1 cellular context compared by ENCODE assay signal in the genomic region with DNA sequence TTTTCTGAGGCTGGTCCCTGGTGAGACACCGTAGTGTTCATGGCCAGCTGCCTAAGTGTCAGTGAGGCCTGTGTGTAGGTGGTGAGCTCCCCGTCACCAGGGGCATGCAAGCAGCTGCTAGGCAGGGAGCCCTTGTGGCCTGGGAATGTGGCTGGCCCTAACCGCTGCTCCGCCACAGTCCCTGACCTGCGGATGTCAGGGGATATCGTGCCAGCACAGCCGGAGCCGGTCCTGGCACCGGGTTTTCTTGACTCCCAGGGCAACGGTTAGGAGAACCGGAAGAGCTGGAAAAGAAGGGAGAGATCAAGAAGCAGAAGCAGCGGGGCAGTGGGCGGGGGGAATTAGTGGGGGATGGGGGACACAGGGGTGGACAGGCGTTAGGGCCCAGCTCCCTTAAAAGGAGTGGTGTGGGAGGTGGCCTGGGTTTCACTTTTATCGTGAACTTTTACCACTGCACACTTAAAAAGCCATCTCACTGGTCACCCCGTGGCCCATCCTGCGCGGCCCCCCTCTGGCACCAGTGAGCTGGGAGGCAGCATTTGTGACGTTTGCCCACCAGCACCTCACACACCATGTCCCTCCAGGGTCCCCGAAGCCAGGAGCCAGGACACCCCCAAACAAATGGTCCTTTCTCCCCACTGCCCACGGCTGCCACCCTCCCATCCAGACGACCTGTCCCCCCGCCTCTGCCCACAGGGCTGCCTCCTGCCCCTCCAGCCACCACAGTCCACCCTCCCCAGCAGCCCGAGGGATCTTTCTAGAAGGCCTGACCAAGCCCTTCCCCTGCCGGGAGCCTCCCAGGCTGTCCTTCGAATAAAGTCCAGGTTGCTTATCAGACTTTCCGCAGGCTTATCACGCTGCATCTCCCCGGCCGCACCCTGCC.
TF ChIP-seq lines count a peak whose summit lies in the region.

No MANE protein-coding gene starts in this region.

TF ChIP-seq in K562, 482 proteins besides CTCF, POLR2A, EP300 and RAD21 (continued from another document and continues in another):
- TF ChIP-seq BCL6 (CRISPR knock-in tag; IDR thresholded peaks at IDR 0.05) (no peak), ZNF77 (CRISPR knock-in tag; IDR thresholded peaks at IDR 0.05) (no peak), ZSCAN29 (IDR thresholded peaks at IDR 0.05) (peak; percentile 71; the same call in 1 of the 2 replicates), ZZZ3 (IDR thresholded peaks at IDR 0.05) (peak; percentile 95), TAL1 (IDR thresholded peaks at IDR 0.05) (peak; percentile 30), ZNF212 (CRISPR knock-in tag; IDR thresholded peaks at IDR 0.05) (0 out of 2 replicates have a peak, but pooled peaks have one; percentile 28), MTA3 (IDR thresholded peaks at IDR 0.05; ENCODE audit: borderline replicate concordance) (peak; percentile 82; the same call in 1 of the 2 replicates), ZKSCAN1 (IDR thresholded peaks at IDR 0.05; ENCODE audit: low read depth, low read length) (0 out of 2 replicates have a peak, but pooled peaks have one; percentile 58), CBFA2T3 (IDR thresholded peaks at IDR 0.05) (peak; percentile 46; the same call in 1 of the 2 replicates), ZNF76 (CRISPR knock-in tag; IDR thresholded peaks at IDR 0.05; ENCODE audit: borderline replicate concordance) (peak; percentile 59; the same call in 1 of the 2 replicates), ZNF384 (IDR thresholded peaks at IDR 0.05; ENCODE audit: low read depth, low read length) (no peak), ZNF197 (CRISPR knock-in tag; IDR thresholded peaks at IDR 0.05; ENCODE audit: low read depth) (0 out of 2 replicates have a peak, but pooled peaks have one; percentile 35), ZBTB7A (IDR thresholded peaks at IDR 0.05; ENCODE audit: borderline replicate concordance, control insufficient read depth, low read depth, low read length) (no peak; the same call in 1 of the 2 replicates), HIVEP1 (CRISPR knock-in tag; IDR thresholded peaks at IDR 0.05) (0 out of 2 replicates have a peak, but pooled peaks have one; percentile 19), ZFP36 (IDR thresholded peaks at IDR 0.05; ENCODE audit: low read depth, low read length, partially characterized antibody) (peak; percentile 97), RCOR1 (IDR thresholded peaks at IDR 0.05; ENCODE audit: borderline replicate concordance in 1 of 2, low read depth in 2 of 2, low read length in 2 of 2) (peak; percentile 79 to 98; a peak in 3 of 4 replicates), JUND (IDR thresholded peaks at IDR 0.05; ENCODE audit: borderline replicate concordance, low read depth, low read length) (no peak), JUND (tag; IDR thresholded peaks at IDR 0.05; ENCODE audit: borderline replicate concordance, low read depth, low read length) (peak; percentile 47; the same call in 2 of the 3 replicates), NEUROD1 (IDR thresholded peaks at IDR 0.05; ENCODE audit: borderline replicate concordance, low read depth, low read length, partially characterized antibody) (peak; percentile 98), KDM1A (IDR thresholded peaks at IDR 0.05) (peak; percentile 96 to 99), MAZ (CRISPR knock-in tag; conservative IDR thresholded peaks at IDR 0.05 in 1 of 2, IDR thresholded peaks at IDR 0.05 in 1 of 2) (peak; percentile 71 to 86), GATAD2B (IDR thresholded peaks at IDR 0.05; ENCODE audit: borderline replicate concordance) (peak; percentile 74; the same call in 1 of the 2 replicates), ZNF311 (CRISPR knock-in tag; IDR thresholded peaks at IDR 0.05) (peak; percentile 56; the same call in 1 of the 2 replicates), EHMT2 (IDR thresholded peaks at IDR 0.05) (peak; percentile 23; the same call in 1 of the 2 replicates), ZNF766 (CRISPR knock-in tag; conservative IDR thresholded peaks at IDR 0.05) (peak; percentile 52; the same call in 1 of the 2 replicates), RBM22 (IDR thresholded peaks at IDR 0.05; ENCODE audit: low read depth, low read length, poor library complexity, severe bottlenecking) (peak; percentile 49), NR4A1 (CRISPR knock-in tag; IDR thresholded peaks at IDR 0.05) (peak; percentile 83; the same call in 1 of the 2 replicates), NR4A1 (tag; IDR thresholded peaks at IDR 0.05) (no peak; the same call in 1 of the 2 replicates), SOX6 (IDR thresholded peaks at IDR 0.05) (peak; percentile 54; the same call in 1 of the 2 replicates), RFX7 (CRISPR knock-in tag; IDR thresholded peaks at IDR 0.05) (no peak), CBX5 (IDR thresholded peaks at IDR 0.05; ENCODE audit: borderline replicate concordance, low read depth) (peak; percentile 76; the same call in 1 of the 2 replicates), PRPF4 (IDR thresholded peaks at IDR 0.05; ENCODE audit: insufficient read depth, low read depth, low read length, poor library complexity, severe bottlenecking) (no peak), HMG20A (CRISPR knock-in tag; conservative IDR thresholded peaks at IDR 0.05) (no peak), NBN (IDR thresholded peaks at IDR 0.05; ENCODE audit: low read depth) (peak; percentile 84), FOXM1 (IDR thresholded peaks at IDR 0.05; ENCODE audit: low read depth) (peak; percentile 79), FOXM1 (CRISPR knock-in tag; IDR thresholded peaks at IDR 0.05; ENCODE audit: low read depth) (no peak), SMAD1 (IDR thresholded peaks at IDR 0.05; ENCODE audit: low read depth, low read length, partially characterized antibody) (peak; percentile 34), NR2C2 (CRISPR knock-in tag; IDR thresholded peaks at IDR 0.05) (no peak; the same call in 1 of the 2 replicates), NR2C2 (tag; IDR thresholded peaks at IDR 0.05) (peak; percentile 76)
- TF ChIP-seq, protein P1, sequence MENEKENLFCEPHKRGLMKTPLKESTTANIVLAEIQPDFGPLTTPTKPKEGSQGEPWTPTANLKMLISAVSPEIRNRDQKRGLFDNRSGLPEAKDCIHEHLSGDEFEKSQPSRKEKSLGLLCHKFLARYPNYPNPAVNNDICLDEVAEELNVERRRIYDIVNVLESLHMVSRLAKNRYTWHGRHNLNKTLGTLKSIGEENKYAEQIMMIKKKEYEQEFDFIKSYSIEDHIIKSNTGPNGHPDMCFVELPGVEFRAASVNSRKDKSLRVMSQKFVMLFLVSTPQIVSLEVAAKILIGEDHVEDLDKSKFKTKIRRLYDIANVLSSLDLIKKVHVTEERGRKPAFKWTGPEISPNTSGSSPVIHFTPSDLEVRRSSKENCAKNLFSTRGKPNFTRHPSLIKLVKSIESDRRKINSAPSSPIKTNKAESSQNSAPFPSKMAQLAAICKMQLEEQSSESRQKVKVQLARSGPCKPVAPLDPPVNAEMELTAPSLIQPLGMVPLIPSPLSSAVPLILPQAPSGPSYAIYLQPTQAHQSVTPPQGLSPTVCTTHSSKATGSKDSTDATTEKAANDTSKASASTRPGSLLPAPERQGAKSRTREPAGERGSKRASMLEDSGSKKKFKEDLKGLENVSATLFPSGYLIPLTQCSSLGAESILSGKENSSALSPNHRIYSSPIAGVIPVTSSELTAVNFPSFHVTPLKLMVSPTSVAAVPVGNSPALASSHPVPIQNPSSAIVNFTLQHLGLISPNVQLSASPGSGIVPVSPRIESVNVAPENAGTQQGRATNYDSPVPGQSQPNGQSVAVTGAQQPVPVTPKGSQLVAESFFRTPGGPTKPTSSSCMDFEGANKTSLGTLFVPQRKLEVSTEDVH (IDR thresholded peaks at IDR 0.05; ENCODE audit: low read depth, partially characterized antibody): peak; percentile 39
- TF ChIP-seq, protein P2, sequence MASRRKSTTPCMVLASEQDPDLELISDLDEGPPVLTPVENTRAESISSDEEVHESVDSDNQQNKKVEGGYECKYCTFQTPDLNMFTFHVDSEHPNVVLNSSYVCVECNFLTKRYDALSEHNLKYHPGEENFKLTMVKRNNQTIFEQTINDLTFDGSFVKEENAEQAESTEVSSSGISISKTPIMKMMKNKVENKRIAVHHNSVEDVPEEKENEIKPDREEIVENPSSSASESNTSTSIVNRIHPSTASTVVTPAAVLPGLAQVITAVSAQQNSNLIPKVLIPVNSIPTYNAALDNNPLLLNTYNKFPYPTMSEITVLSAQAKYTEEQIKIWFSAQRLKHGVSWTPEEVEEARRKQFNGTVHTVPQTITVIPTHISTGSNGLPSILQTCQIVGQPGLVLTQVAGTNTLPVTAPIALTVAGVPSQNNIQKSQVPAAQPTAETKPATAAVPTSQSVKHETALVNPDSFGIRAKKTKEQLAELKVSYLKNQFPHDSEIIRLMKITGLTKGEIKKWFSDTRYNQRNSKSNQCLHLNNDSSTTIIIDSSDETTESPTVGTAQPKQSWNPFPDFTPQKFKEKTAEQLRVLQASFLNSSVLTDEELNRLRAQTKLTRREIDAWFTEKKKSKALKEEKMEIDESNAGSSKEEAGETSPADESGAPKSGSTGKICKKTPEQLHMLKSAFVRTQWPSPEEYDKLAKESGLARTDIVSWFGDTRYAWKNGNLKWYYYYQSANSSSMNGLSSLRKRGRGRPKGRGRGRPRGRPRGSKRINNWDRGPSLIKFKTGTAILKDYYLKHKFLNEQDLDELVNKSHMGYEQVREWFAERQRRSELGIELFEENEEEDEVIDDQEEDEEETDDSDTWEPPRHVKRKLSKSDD (conservative IDR thresholded peaks at IDR 0.05; ENCODE audit: low read length): no peak
- TF ChIP-seq, protein P3, sequence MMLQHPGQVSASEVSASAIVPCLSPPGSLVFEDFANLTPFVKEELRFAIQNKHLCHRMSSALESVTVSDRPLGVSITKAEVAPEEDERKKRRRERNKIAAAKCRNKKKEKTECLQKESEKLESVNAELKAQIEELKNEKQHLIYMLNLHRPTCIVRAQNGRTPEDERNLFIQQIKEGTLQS (IDR thresholded peaks at IDR 0.05): no peak
- TF ChIP-seq, protein P3 (CRISPR knock-in tag; conservative IDR thresholded peaks at IDR 0.05): no peak
- TF ChIP-seq, protein P4, sequence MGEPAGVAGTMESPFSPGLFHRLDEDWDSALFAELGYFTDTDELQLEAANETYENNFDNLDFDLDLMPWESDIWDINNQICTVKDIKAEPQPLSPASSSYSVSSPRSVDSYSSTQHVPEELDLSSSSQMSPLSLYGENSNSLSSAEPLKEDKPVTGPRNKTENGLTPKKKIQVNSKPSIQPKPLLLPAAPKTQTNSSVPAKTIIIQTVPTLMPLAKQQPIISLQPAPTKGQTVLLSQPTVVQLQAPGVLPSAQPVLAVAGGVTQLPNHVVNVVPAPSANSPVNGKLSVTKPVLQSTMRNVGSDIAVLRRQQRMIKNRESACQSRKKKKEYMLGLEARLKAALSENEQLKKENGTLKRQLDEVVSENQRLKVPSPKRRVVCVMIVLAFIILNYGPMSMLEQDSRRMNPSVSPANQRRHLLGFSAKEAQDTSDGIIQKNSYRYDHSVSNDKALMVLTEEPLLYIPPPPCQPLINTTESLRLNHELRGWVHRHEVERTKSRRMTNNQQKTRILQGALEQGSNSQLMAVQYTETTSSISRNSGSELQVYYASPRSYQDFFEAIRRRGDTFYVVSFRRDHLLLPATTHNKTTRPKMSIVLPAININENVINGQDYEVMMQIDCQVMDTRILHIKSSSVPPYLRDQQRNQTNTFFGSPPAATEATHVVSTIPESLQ (CRISPR knock-in tag; IDR thresholded peaks at IDR 0.05): peak; percentile 45; the same call in 1 of the 2 replicates
- TF ChIP-seq, protein P5, sequence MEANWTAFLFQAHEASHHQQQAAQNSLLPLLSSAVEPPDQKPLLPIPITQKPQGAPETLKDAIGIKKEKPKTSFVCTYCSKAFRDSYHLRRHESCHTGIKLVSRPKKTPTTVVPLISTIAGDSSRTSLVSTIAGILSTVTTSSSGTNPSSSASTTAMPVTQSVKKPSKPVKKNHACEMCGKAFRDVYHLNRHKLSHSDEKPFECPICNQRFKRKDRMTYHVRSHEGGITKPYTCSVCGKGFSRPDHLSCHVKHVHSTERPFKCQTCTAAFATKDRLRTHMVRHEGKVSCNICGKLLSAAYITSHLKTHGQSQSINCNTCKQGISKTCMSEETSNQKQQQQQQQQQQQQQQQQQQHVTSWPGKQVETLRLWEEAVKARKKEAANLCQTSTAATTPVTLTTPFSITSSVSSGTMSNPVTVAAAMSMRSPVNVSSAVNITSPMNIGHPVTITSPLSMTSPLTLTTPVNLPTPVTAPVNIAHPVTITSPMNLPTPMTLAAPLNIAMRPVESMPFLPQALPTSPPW (CRISPR knock-in tag; IDR thresholded peaks at IDR 0.05): peak; percentile 93
- TF ChIP-seq, protein P6, sequence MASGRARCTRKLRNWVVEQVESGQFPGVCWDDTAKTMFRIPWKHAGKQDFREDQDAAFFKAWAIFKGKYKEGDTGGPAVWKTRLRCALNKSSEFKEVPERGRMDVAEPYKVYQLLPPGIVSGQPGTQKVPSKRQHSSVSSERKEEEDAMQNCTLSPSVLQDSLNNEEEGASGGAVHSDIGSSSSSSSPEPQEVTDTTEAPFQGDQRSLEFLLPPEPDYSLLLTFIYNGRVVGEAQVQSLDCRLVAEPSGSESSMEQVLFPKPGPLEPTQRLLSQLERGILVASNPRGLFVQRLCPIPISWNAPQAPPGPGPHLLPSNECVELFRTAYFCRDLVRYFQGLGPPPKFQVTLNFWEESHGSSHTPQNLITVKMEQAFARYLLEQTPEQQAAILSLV (tag; IDR thresholded peaks at IDR 0.05): 0 out of 2 replicates have a peak, but pooled peaks have one; percentile 21
- TF ChIP-seq, protein P7, sequence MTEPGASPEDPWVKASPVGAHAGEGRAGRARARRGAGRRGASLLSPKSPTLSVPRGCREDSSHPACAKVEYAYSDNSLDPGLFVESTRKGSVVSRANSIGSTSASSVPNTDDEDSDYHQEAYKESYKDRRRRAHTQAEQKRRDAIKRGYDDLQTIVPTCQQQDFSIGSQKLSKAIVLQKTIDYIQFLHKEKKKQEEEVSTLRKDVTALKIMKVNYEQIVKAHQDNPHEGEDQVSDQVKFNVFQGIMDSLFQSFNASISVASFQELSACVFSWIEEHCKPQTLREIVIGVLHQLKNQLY (CRISPR knock-in tag; conservative IDR thresholded peaks at IDR 0.05): no peak; a peak in 1 of 4 replicates
- TF ChIP-seq, protein P8, sequence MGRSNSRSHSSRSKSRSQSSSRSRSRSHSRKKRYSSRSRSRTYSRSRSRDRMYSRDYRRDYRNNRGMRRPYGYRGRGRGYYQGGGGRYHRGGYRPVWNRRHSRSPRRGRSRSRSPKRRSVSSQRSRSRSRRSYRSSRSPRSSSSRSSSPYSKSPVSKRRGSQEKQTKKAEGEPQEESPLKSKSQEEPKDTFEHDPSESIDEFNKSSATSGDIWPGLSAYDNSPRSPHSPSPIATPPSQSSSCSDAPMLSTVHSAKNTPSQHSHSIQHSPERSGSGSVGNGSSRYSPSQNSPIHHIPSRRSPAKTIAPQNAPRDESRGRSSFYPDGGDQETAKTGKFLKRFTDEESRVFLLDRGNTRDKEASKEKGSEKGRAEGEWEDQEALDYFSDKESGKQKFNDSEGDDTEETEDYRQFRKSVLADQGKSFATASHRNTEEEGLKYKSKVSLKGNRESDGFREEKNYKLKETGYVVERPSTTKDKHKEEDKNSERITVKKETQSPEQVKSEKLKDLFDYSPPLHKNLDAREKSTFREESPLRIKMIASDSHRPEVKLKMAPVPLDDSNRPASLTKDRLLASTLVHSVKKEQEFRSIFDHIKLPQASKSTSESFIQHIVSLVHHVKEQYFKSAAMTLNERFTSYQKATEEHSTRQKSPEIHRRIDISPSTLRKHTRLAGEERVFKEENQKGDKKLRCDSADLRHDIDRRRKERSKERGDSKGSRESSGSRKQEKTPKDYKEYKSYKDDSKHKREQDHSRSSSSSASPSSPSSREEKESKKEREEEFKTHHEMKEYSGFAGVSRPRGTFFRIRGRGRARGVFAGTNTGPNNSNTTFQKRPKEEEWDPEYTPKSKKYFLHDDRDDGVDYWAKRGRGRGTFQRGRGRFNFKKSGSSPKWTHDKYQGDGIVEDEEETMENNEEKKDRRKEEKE (IDR thresholded peaks at IDR 0.05; ENCODE audit: borderline replicate concordance in 1 of 2, control insufficient read depth in 1 of 2, low read depth in 2 of 2, low read length in 1 of 2): 0 out of 4 replicates have a peak, but pooled peaks of 1 of the 2 experiments have one; percentile 51
